In genomic region chr13:99796175-99796819, GRCh38 we compare ENCODE assay signal across 9 cellular contexts.
DNase-seq lines count a peak whose midpoint lies in the region; ATAC-seq, FAIRE-seq and TF ChIP-seq lines count a peak whose summit lies in the region.
"Had no signal": no experiment of that assay in that cellular context is flagged by ENCODE, and none has a peak within 500 bp of the region (broad histone marks: within the 10 kb centered on the region; RNA-seq: fewer than 3 reads in every experiment).

No MANE protein-coding gene starts in this region.

- H3F3A ChIP-seq in neural cell (ENCODE audit: insufficient read depth, low read length, poor library complexity, severe bottlenecking) = no peaks in the 10 kb centered on the region

- peak; percentile 98 for FAIRE-seq in H54 (lab: Jason Lieb, UNC)

- DNase-seq in H54 (ENCODE audit: insufficient read length, low spot score) (peak; percentile 35), NCI-H460 (ENCODE audit: extremely low read depth, low read depth) (peak; percentile 35), choroid plexus epithelial cell (ENCODE audit: low read depth) (peak; percentile 57), SW 1271 (lab: John Stamatoyannopoulos, UW) (no peak)
- DNase-seq: nucleus accumbens had no signal

- TF ChIP-seq POLR2A in H54 (IDR thresholded peaks at IDR 0.05; ENCODE audit: low read depth, low read length) = no peak

- ATAC-seq in GM19328 (IDR thresholded peaks at IDR 0.05; ENCODE audit: unreplicated experiment) (no peak), GM18511 (IDR thresholded peaks at IDR 0.05; ENCODE audit: unreplicated experiment) (no peak)
- ATAC-seq: body of pancreas had no signal

- H3K9me3 ChIP-seq in neural cell (ENCODE audit: low read length) = no peaks in the 10 kb centered on the region
- H3K9me3 ChIP-seq: body of pancreas had no signal

- no peak overlapping the region for H3K9ac ChIP-seq in neural cell (ENCODE audit: low read length)

- H3K36me3 ChIP-seq in neural cell (ENCODE audit: insufficient read depth, low read length) = no peaks in the 10 kb centered on the region

- H2AFZ ChIP-seq in neural cell (ENCODE audit: low read depth, low read length) = no peak overlapping the region

- TF ChIP-seq EP300 in neural cell (conservative IDR thresholded peaks at IDR 0.05; ENCODE audit: poor library complexity, severe bottlenecking) = no peak

- H3K27me3 ChIP-seq in neural cell (ENCODE audit: insufficient read depth, low read depth, low read length) = no peaks in the 10 kb centered on the region
- H3K27me3 ChIP-seq: body of pancreas had no signal

- no peak overlapping the region for H3K4me3 ChIP-seq in choroid plexus epithelial cell (ENCODE audit: low read depth, low read length)
- no peak overlapping the region for H3K4me3 ChIP-seq in neural cell (ENCODE audit: low read length)
- H3K4me3 ChIP-seq: body of pancreas had no signal

- TF ChIP-seq CTCF in choroid plexus epithelial cell (conservative IDR thresholded peaks at IDR 0.05; ENCODE audit: low read depth, low read length) (no peak), neural cell (IDR thresholded peaks at IDR 0.05; ENCODE audit: poor library complexity, severe bottlenecking) (no peak)

- no peak overlapping the region for H3K27ac ChIP-seq in neural cell (ENCODE audit: low read length)
- H3K27ac ChIP-seq: body of pancreas had no signal

- no peaks in the 10 kb centered on the region for H4K20me1 ChIP-seq in neural cell (ENCODE audit: insufficient read depth)

- no peaks in the 10 kb centered on the region for H3K79me2 ChIP-seq in neural cell (replicated peaks; ENCODE audit: insufficient read depth, low read length)

- H3K4me2 ChIP-seq in neural cell (ENCODE audit: low read length) = no peak overlapping the region

- no peaks in the 10 kb centered on the region for H3K9me2 ChIP-seq in neural cell (ENCODE audit: insufficient read depth, low read length)

- TF ChIP-seq RAD21 in neural cell (conservative IDR thresholded peaks at IDR 0.05) = no peak

TF ChIP-seq in neural cell, 6 proteins besides CTCF, POLR2A, EP300 and RAD21:
- TF ChIP-seq, protein P1, sequence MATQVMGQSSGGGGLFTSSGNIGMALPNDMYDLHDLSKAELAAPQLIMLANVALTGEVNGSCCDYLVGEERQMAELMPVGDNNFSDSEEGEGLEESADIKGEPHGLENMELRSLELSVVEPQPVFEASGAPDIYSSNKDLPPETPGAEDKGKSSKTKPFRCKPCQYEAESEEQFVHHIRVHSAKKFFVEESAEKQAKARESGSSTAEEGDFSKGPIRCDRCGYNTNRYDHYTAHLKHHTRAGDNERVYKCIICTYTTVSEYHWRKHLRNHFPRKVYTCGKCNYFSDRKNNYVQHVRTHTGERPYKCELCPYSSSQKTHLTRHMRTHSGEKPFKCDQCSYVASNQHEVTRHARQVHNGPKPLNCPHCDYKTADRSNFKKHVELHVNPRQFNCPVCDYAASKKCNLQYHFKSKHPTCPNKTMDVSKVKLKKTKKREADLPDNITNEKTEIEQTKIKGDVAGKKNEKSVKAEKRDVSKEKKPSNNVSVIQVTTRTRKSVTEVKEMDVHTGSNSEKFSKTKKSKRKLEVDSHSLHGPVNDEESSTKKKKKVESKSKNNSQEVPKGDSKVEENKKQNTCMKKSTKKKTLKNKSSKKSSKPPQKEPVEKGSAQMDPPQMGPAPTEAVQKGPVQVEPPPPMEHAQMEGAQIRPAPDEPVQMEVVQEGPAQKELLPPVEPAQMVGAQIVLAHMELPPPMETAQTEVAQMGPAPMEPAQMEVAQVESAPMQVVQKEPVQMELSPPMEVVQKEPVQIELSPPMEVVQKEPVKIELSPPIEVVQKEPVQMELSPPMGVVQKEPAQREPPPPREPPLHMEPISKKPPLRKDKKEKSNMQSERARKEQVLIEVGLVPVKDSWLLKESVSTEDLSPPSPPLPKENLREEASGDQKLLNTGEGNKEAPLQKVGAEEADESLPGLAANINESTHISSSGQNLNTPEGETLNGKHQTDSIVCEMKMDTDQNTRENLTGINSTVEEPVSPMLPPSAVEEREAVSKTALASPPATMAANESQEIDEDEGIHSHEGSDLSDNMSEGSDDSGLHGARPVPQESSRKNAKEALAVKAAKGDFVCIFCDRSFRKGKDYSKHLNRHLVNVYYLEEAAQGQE (IDR thresholded peaks at IDR 0.05; ENCODE audit: borderline replicate concordance) = peak; percentile 55
- no peak for TF ChIP-seq TAF1 (IDR thresholded peaks at IDR 0.05; ENCODE audit: low read depth)

Comparison
In these comparisons a context has a peak if more than half of its experiments do, and no peak if none do; other contexts are left out.
1. DNase-seq: peak in H54 (single experiment), NCI-H460 (single experiment) and choroid plexus epithelial cell (single experiment); none in SW 1271 (0 of 2).